33 cellular contexts compared by ENCODE assay signal in the genomic region with DNA sequence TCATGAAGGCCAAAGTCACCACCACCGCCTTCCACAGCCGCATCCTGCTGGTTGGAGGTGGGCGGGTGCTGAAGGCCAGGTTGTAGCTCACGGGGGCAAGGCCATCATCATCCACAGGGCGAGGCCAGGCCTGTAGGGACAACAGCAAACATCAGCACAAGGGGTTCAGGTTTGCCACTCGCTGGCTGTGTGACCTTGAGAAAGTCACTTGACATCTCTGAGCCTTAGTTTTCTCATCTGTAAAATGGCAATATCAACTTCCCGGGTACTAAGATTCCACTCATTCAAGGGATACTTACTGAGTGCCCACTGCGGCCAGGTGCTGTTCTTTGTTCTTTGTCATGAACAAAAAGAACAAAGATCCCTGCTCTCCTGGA.
"Had no signal": no experiment of that assay in that cellular context is flagged by ENCODE, and none has a peak within 500 bp of the region (broad histone marks: within the 10 kb centered on the region; RNA-seq: fewer than 3 reads in every experiment).

No MANE protein-coding gene starts in this region.

- H3K9me3 ChIP-seq: adrenal gland, body of pancreas, esophagus muscularis mucosa, gastrocnemius medialis, heart left ventricle had no signal

- H3K9me3 Mint-ChIP-seq: activated CD4-positive, alpha-beta memory T cell treated with anti-CD3 and anti-CD28 coated beads for 36 hours; activated CD4-positive, alpha-beta T cell treated with anti-CD3 and anti-CD28 coated beads, Interleukin-2, amount 10 ng/mL, durations not matched to agents 24 days and 14 days; activated naive CD4-positive, alpha-beta T cell treated with anti-CD3 and anti-CD28 coated beads for 36 hours; activated naive CD4-positive, alpha-beta T cell treated with anti-CD3 and anti-CD28 coated beads, Interleukin-2, amount 50 U/mL, for 24 hours; activated naive CD8-positive, alpha-beta T cell treated with anti-CD3 and anti-CD28 coated beads for 36 hours; activated naive CD8-positive, alpha-beta T cell treated with anti-CD3 and anti-CD28 coated beads, Interleukin-2, amount 50 U/mL, for 24 hours; activated T-helper 1 cell treated with anti-CD3 and anti-CD28 coated beads, Interleukin-12 subunit alpha, Interleukin-12 subunit beta, Interleukin-2, Interleukin-4 antibody, amounts not matched to agents 30 ng/mL and 10 ng/mL and 1 ng/mL, durations not matched to agents 14 hours and 24 hours and 36 hours; activated T-helper 2 cell treated with anti-CD3 and anti-CD28 coated beads, Interferon-gamma antibody, Interleukin-2, Interleukin-4, amounts not matched to agents 10 μg/mL and 5 μg/mL and 100 μg/mL, durations not matched to agents 14 hours and 24 hours and 36 hours; effector memory CD8-positive, alpha-beta T cell had no signal

- H3K36me3 Mint-ChIP-seq: activated CD4-positive, alpha-beta memory T cell treated with anti-CD3 and anti-CD28 coated beads for 36 hours; activated CD8-positive, alpha-beta memory T cell treated with anti-CD3 and anti-CD28 coated beads, Interleukin-2, amount 10 ng/mL, durations not matched to agents 7 days and 5 days; activated naive CD8-positive, alpha-beta T cell treated with anti-CD3 and anti-CD28 coated beads for 36 hours had no signal

- H3K27ac ChIP-seq: adrenal gland, body of pancreas, esophagus muscularis mucosa, foreskin keratinocyte, gastrocnemius medialis, heart left ventricle had no signal

- FAIRE-seq: colon had no signal

- H3K36me3 ChIP-seq: gastrocnemius medialis had no signal

- H3K4me3 Mint-ChIP-seq: activated CD4-positive, alpha-beta memory T cell treated with anti-CD3 and anti-CD28 coated beads for 36 hours; activated CD4-positive, alpha-beta T cell treated with anti-CD3 and anti-CD28 coated beads for 36 hours; activated CD4-positive, alpha-beta T cell treated with anti-CD3 and anti-CD28 coated beads, Interleukin-2, amount 10 ng/mL, durations not matched to agents 24 days and 14 days; activated CD8-positive, alpha-beta memory T cell treated with anti-CD3 and anti-CD28 coated beads, Interleukin-2, amount 10 ng/mL, durations not matched to agents 7 days and 5 days; activated CD8-positive, alpha-beta T cell treated with anti-CD3 and anti-CD28 coated beads, Interleukin-2, amount 10 ng/mL, durations not matched to agents 7 days and 5 days; activated naive CD4-positive, alpha-beta T cell treated with anti-CD3 and anti-CD28 coated beads for 36 hours; activated naive CD4-positive, alpha-beta T cell treated with anti-CD3 and anti-CD28 coated beads, Interleukin-2, amount 50 U/mL, for 24 hours; activated naive CD8-positive, alpha-beta T cell treated with anti-CD3 and anti-CD28 coated beads for 36 hours; activated naive CD8-positive, alpha-beta T cell treated with anti-CD3 and anti-CD28 coated beads, Interleukin-2, amount 50 U/mL, for 24 hours; activated T-helper 1 cell treated with anti-CD3 and anti-CD28 coated beads, Interleukin-12 subunit alpha, Interleukin-12 subunit beta, Interleukin-2, Interleukin-4 antibody, amounts not matched to agents 30 ng/mL and 10 ng/mL and 1 ng/mL, durations not matched to agents 14 hours and 24 hours and 36 hours; effector memory CD8-positive, alpha-beta T cell had no signal

- H3K4me1 Mint-ChIP-seq: activated CD4-positive, alpha-beta T cell treated with anti-CD3 and anti-CD28 coated beads for 36 hours; activated CD8-positive, alpha-beta memory T cell treated with anti-CD3 and anti-CD28 coated beads, Interleukin-2, amount 10 ng/mL, durations not matched to agents 7 days and 5 days; activated naive CD8-positive, alpha-beta T cell treated with anti-CD3 and anti-CD28 coated beads for 36 hours had no signal

- ATAC-seq: activated CD4-positive, alpha-beta T cell treated with anti-CD3 and anti-CD28 coated beads for 36 hours; activated CD8-positive, alpha-beta memory T cell treated with anti-CD3 and anti-CD28 coated beads, Interleukin-2, amount 10 ng/mL, durations not matched to agents 7 days and 5 days; activated CD8-positive, alpha-beta T cell treated with anti-CD3 and anti-CD28 coated beads, Interleukin-2, amount 10 ng/mL, durations not matched to agents 7 days and 5 days; activated naive CD8-positive, alpha-beta T cell treated with anti-CD3 and anti-CD28 coated beads, Interleukin-2, amount 50 U/mL, for 24 hours; body of pancreas; effector memory CD8-positive, alpha-beta T cell; foreskin keratinocyte; gastrocnemius medialis; heart left ventricle had no signal

- H3K27ac Mint-ChIP-seq: activated CD4-positive, alpha-beta memory T cell treated with anti-CD3 and anti-CD28 coated beads for 36 hours; activated CD4-positive, alpha-beta T cell treated with anti-CD3 and anti-CD28 coated beads for 36 hours; activated CD4-positive, alpha-beta T cell treated with anti-CD3 and anti-CD28 coated beads, Interleukin-2, amount 10 ng/mL, durations not matched to agents 24 days and 14 days; activated CD8-positive, alpha-beta memory T cell treated with anti-CD3 and anti-CD28 coated beads, Interleukin-2, amount 10 ng/mL, durations not matched to agents 7 days and 5 days; activated CD8-positive, alpha-beta T cell treated with anti-CD3 and anti-CD28 coated beads, Interleukin-2, amount 10 ng/mL, durations not matched to agents 7 days and 5 days; activated naive CD4-positive, alpha-beta T cell treated with anti-CD3 and anti-CD28 coated beads for 36 hours; activated naive CD4-positive, alpha-beta T cell treated with anti-CD3 and anti-CD28 coated beads, Interleukin-2, amount 50 U/mL, for 24 hours; activated naive CD8-positive, alpha-beta T cell treated with anti-CD3 and anti-CD28 coated beads for 36 hours; activated naive CD8-positive, alpha-beta T cell treated with anti-CD3 and anti-CD28 coated beads, Interleukin-2, amount 50 U/mL, for 24 hours; activated T-helper 1 cell treated with anti-CD3 and anti-CD28 coated beads, Interleukin-12 subunit alpha, Interleukin-12 subunit beta, Interleukin-2, Interleukin-4 antibody, amounts not matched to agents 30 ng/mL and 10 ng/mL and 1 ng/mL, durations not matched to agents 14 hours and 24 hours and 36 hours; activated T-helper 2 cell treated with anti-CD3 and anti-CD28 coated beads, Interferon-gamma antibody, Interleukin-2, Interleukin-4, amounts not matched to agents 10 μg/mL and 5 μg/mL and 100 μg/mL, durations not matched to agents 14 hours and 24 hours and 36 hours; effector memory CD8-positive, alpha-beta T cell had no signal

- H3K27me3 Mint-ChIP-seq: activated CD4-positive, alpha-beta memory T cell treated with anti-CD3 and anti-CD28 coated beads for 36 hours; activated CD4-positive, alpha-beta T cell treated with anti-CD3 and anti-CD28 coated beads for 36 hours; activated CD4-positive, alpha-beta T cell treated with anti-CD3 and anti-CD28 coated beads, Interleukin-2, amount 10 ng/mL, durations not matched to agents 24 days and 14 days; activated CD8-positive, alpha-beta memory T cell treated with anti-CD3 and anti-CD28 coated beads, Interleukin-2, amount 10 ng/mL, durations not matched to agents 7 days and 5 days; activated naive CD4-positive, alpha-beta T cell treated with anti-CD3 and anti-CD28 coated beads, Interleukin-2, amount 50 U/mL, for 24 hours; activated naive CD8-positive, alpha-beta T cell treated with anti-CD3 and anti-CD28 coated beads for 36 hours; activated naive CD8-positive, alpha-beta T cell treated with anti-CD3 and anti-CD28 coated beads, Interleukin-2, amount 50 U/mL, for 24 hours; effector memory CD8-positive, alpha-beta T cell had no signal

- H3K27me3 ChIP-seq: adrenal gland, body of pancreas, esophagus muscularis mucosa, foreskin keratinocyte, gastrocnemius medialis, heart left ventricle had no signal

- H3K4me1 ChIP-seq: foreskin keratinocyte had no signal

- DNase-seq: activated CD4-positive, alpha-beta memory T cell treated with anti-CD3 and anti-CD28 coated beads for 36 hours; activated CD4-positive, alpha-beta T cell treated with anti-CD3 and anti-CD28 coated beads for 36 hours; activated CD4-positive, alpha-beta T cell treated with anti-CD3 and anti-CD28 coated beads, Interleukin-2, amount 10 ng/mL, durations not matched to agents 24 days and 14 days; activated CD4-positive, CD25-positive, alpha-beta regulatory T cell; activated CD4-positive, CD25-positive, alpha-beta regulatory T cell treated with anti-CD3 and anti-CD28 coated beads, Interleukin-2, amount 50 U/mL, for 72 hours; activated CD8-positive, alpha-beta memory T cell treated with anti-CD3 and anti-CD28 coated beads, Interleukin-2, amount 10 ng/mL, durations not matched to agents 7 days and 5 days; activated CD8-positive, alpha-beta memory T cell treated with anti-CD3 and anti-CD28 coated beads, Interleukin-2, amount 50 U/mL, for 4 hours; activated CD8-positive, alpha-beta T cell treated with anti-CD3 and anti-CD28 coated beads, Interleukin-2, amount 10 ng/mL, durations not matched to agents 7 days and 5 days; activated effector memory CD4-positive, alpha-beta T cell treated with anti-CD3 and anti-CD28 coated beads, Interleukin-2, amount 50 U/mL, for 16 hours; activated naive CD4-positive, alpha-beta T cell treated with anti-CD3 and anti-CD28 coated beads for 36 hours; activated naive CD8-positive, alpha-beta T cell treated with anti-CD3 and anti-CD28 coated beads for 36 hours; activated naive CD8-positive, alpha-beta T cell treated with anti-CD3 and anti-CD28 coated beads, Interleukin-2, amount 50 U/mL, for 24 hours; activated T-cell treated with anti-CD3 and anti-CD28 coated beads, Interleukin-2, amount 50 U/mL, for 1 hour; activated T-cell treated with anti-CD3 and anti-CD28 coated beads, Interleukin-2, amount 50 U/mL, for 48 hours; adrenal gland; amygdala; aorta; body of pancreas; caudate nucleus; cortex of kidney; dermis blood vessel endothelial cell; effector CD4-positive, alpha-beta T cell; effector memory CD8-positive, alpha-beta T cell; foreskin keratinocyte; gastrocnemius medialis; glutamatergic neuron; heart left ventricle; T-helper 2 cell had no signal

- H3K4me3 ChIP-seq: adrenal gland, body of pancreas, esophagus muscularis mucosa, gastrocnemius medialis, heart left ventricle had no signal
